22 cellular contexts compared by ENCODE assay signal in the genomic region with DNA sequence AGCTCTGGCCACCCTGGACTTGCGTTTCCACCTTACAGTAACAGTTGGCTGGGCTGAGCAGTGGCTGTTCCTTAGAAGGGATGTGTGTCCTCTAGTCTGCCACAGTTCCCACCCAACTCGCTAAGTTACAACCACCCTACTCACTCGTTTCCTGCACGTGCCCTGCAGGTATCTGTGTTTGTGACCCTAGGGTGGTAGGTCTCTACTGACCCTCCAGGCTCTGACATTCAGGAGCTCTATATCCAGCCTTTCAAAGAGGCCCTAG.
DNase-seq lines count a peak whose midpoint lies in the region; ATAC-seq, FAIRE-seq and TF ChIP-seq lines count a peak whose summit lies in the region.
"Had no signal": no experiment of that assay in that cellular context is flagged by ENCODE, and none has a peak within 500 bp of the region (broad histone marks: within the 10 kb centered on the region; RNA-seq: fewer than 3 reads in every experiment).

No MANE protein-coding gene starts in this region.

- H3K9me3 Mint-ChIP-seq in CD4-positive, CD25-positive, alpha-beta regulatory T cell, result peaks cover 0 to 3% (median 0%) of the 10 kb centered on the region in 7 donors
- peaks cover 5% of the 10 kb centered on the region for H3K9me3 Mint-ChIP-seq in activated naive CD8-positive, alpha-beta T cell treated with anti-CD3 and anti-CD28 coated beads for 36 hours
- no peaks in the 10 kb centered on the region for H3K9me3 Mint-ChIP-seq in natural killer cell treated with Interleukin-12 subunit alpha and Interleukin-12 subunit beta and Interleukin-15 and Interleukin-18, amount 100 ng/mL, for 72 hours

- no peaks in the 10 kb centered on the region for H3K9me3 ChIP-seq in CD4-positive, CD25-positive, alpha-beta regulatory T cell (ENCODE audit: control insufficient read depth in 2 of 2, low read length in 2 of 2)
- H3K9me3 ChIP-seq in DOHH2 (ENCODE audit: control insufficient read depth, insufficient read depth, low read length), result no peaks in the 10 kb centered on the region
- H3K9me3 ChIP-seq: mucosa of descending colon, ovary had no signal

- peaks cover 42% of the 10 kb centered on the region for H3K36me3 Mint-ChIP-seq in CD4-positive, CD25-positive, alpha-beta regulatory T cell
- peaks cover 63% of the 10 kb centered on the region for H3K36me3 Mint-ChIP-seq in activated naive CD8-positive, alpha-beta T cell treated with anti-CD3 and anti-CD28 coated beads for 36 hours
- H3K36me3 Mint-ChIP-seq in natural killer cell treated with Interleukin-12 subunit alpha and Interleukin-12 subunit beta and Interleukin-15 and Interleukin-18, amount 100 ng/mL, for 72 hours, result peaks cover 5% of the 10 kb centered on the region

- H3K27ac Mint-ChIP-seq in CD4-positive, CD25-positive, alpha-beta regulatory T cell, result peak overlapping the region; percentile 84 to 100 (median 94)
- peak overlapping the region; percentile 96 for H3K27ac Mint-ChIP-seq in activated naive CD8-positive, alpha-beta T cell treated with anti-CD3 and anti-CD28 coated beads for 36 hours
- peak overlapping the region; percentile 100 for H3K27ac Mint-ChIP-seq in natural killer cell treated with Interleukin-12 subunit alpha and Interleukin-12 subunit beta and Interleukin-15 and Interleukin-18, amount 100 ng/mL, for 72 hours

- no peaks in the 10 kb centered on the region for H3K79me2 ChIP-seq in DOHH2 (ENCODE audit: control insufficient read depth, low read length)

- peak overlapping the region; percentile 29 for H3K4me3 ChIP-seq in CD4-positive, CD25-positive, alpha-beta regulatory T cell (ENCODE audit: low read depth, low read length)
- peak overlapping the region; percentile 6 for H3K4me3 ChIP-seq in DOHH2 (ENCODE audit: low read length)
- H3K4me3 ChIP-seq: mucosa of descending colon, ovary had no signal

- TF ChIP-seq CTCF in DOHH2 (IDR thresholded peaks at IDR 0.05; ENCODE audit: low read depth, low read length, poor library complexity, severe bottlenecking) (no peak), D721Med (IDR thresholded peaks at IDR 0.05; ENCODE audit: insufficient read depth, missing control alignments) (no peak)

- peak overlapping the region; percentile 16 for H3K27ac ChIP-seq in CD4-positive, CD25-positive, alpha-beta regulatory T cell (ENCODE audit: insufficient read depth, low read length, poor library complexity, severe bottlenecking)
- H3K27ac ChIP-seq in DOHH2 (ENCODE audit: low read depth, low read length), result no peak overlapping the region
- H3K27ac ChIP-seq: ovary had no signal

- H4K20me1 ChIP-seq in DOHH2 (ENCODE audit: control insufficient read depth, insufficient read depth, low read depth, low read length), result no peaks in the 10 kb centered on the region

- no peaks in the 10 kb centered on the region for H3K27me3 Mint-ChIP-seq in CD4-positive, CD25-positive, alpha-beta regulatory T cell
- no peaks in the 10 kb centered on the region for H3K27me3 Mint-ChIP-seq in activated naive CD8-positive, alpha-beta T cell treated with anti-CD3 and anti-CD28 coated beads for 36 hours
- H3K27me3 Mint-ChIP-seq in natural killer cell treated with Interleukin-12 subunit alpha and Interleukin-12 subunit beta and Interleukin-15 and Interleukin-18, amount 100 ng/mL, for 72 hours, result no peaks in the 10 kb centered on the region

- H3K36me3 ChIP-seq in CD4-positive, CD25-positive, alpha-beta regulatory T cell (ENCODE audit: control insufficient read depth, insufficient read depth, low read length), result peaks cover 19% of the 10 kb centered on the region
- no peaks in the 10 kb centered on the region for H3K36me3 ChIP-seq in DOHH2 (ENCODE audit: control insufficient read depth, low read length)
- H3K36me3 ChIP-seq: ovary had no signal

- no peak for ATAC-seq in CD4-positive, CD25-positive, alpha-beta regulatory T cell (ENCODE audit: low read depth in 2 of 2)
- ATAC-seq in natural killer cell treated with Interleukin-12 subunit alpha and Interleukin-12 subunit beta and Interleukin-15 and Interleukin-18, amount 100 ng/mL, for 72 hours, result no peak
- ATAC-seq: left colon had no signal

- H3K9me2 ChIP-seq in DOHH2 (replicated peaks; ENCODE audit: control insufficient read depth, low read length), result no peaks in the 10 kb centered on the region

- H3F3A ChIP-seq in DOHH2 (ENCODE audit: control insufficient read depth, insufficient read depth), result no peaks in the 10 kb centered on the region

- H3K4me2 ChIP-seq in DOHH2 (ENCODE audit: low read length), result peak overlapping the region; percentile 24

- peak overlapping the region; percentile 44 to 90 (median 62) for H3K4me3 Mint-ChIP-seq in CD4-positive, CD25-positive, alpha-beta regulatory T cell
- H3K4me3 Mint-ChIP-seq in activated naive CD8-positive, alpha-beta T cell treated with anti-CD3 and anti-CD28 coated beads for 36 hours, result no peak overlapping the region
- peak overlapping the region; percentile 89 for H3K4me3 Mint-ChIP-seq in natural killer cell treated with Interleukin-12 subunit alpha and Interleukin-12 subunit beta and Interleukin-15 and Interleukin-18, amount 100 ng/mL, for 72 hours

- DNase-seq in CD4-positive, CD25-positive, alpha-beta regulatory T cell, result peak in 1 of 3 donors; percentile 38
- DNase-seq in activated naive CD8-positive, alpha-beta T cell treated with anti-CD3 and anti-CD28 coated beads for 36 hours, result no peak
- DNase-seq in natural killer cell treated with Interleukin-12 subunit alpha and Interleukin-12 subunit beta and Interleukin-15 and Interleukin-18, amount 100 ng/mL, for 72 hours (ENCODE audit: low spot score), result no peak
- DNase-seq in D721Med (ENCODE audit: insufficient read length, low spot score), result no peak
- no peak for DNase-seq in NCI-H1694 treated with DMSO at 0.1 percent for 48 hours (lab: John Stamatoyannopoulos, UW)
- DNase-seq in GM19239 (ENCODE audit: insufficient read length, low spot score), result no peak
- DNase-seq: activated CD4-positive, CD25-positive, alpha-beta regulatory T cell treated with anti-CD3 and anti-CD28 coated beads, Interleukin-2, amount 50 U/mL, for 72 hours; activated T-cell treated with anti-CD3 and anti-CD28 coated beads, Interleukin-2, amount 50 U/mL, for 48 hours; aorta; DMS79 treated with DMSO at 0.1 percent for 48 hours; foreskin fibroblast; H7; KG1; left colon; mucosa of descending colon; NCI-H2107; NCI-H524; ovary; Right ventricle myocardium superior; stimulated activated CD4-positive, alpha-beta T cell treated with anti-CD3 and anti-CD28 coated beads, Interleukin-2, amount 100 ng/mL, for 48 hours; T-helper 9 cell had no signal

- H3K4me1 ChIP-seq in CD4-positive, CD25-positive, alpha-beta regulatory T cell (ENCODE audit: control insufficient read depth, insufficient read depth, low read length, poor library complexity, severe bottlenecking), result peaks cover 72% of the 10 kb centered on the region
- peaks cover 58% of the 10 kb centered on the region for H3K4me1 ChIP-seq in DOHH2 (ENCODE audit: control insufficient read depth, low read length)

- FAIRE-seq in D721Med (lab: Jason Lieb, UNC) (no peak), GM19239 (lab: Jason Lieb, UNC) (no peak)

- H3K4me1 Mint-ChIP-seq in CD4-positive, CD25-positive, alpha-beta regulatory T cell, result peaks cover 36 to 95% (median 80%) of the 10 kb centered on the region in 4 donors
- H3K4me1 Mint-ChIP-seq in activated naive CD8-positive, alpha-beta T cell treated with anti-CD3 and anti-CD28 coated beads for 36 hours, result peaks cover 88% of the 10 kb centered on the region
- peaks cover 89 to 99% of the 10 kb centered on the region in 2 donors for H3K4me1 Mint-ChIP-seq in natural killer cell treated with Interleukin-12 subunit alpha and Interleukin-12 subunit beta and Interleukin-15 and Interleukin-18, amount 100 ng/mL, for 72 hours (ENCODE audit: low read depth in 2 of 2)

- no peaks in the 10 kb centered on the region for H3K27me3 ChIP-seq in CD4-positive, CD25-positive, alpha-beta regulatory T cell (ENCODE audit: control insufficient read depth, insufficient read depth, low read length)
- H3K27me3 ChIP-seq in DOHH2 (ENCODE audit: control insufficient read depth, low read length), result no peaks in the 10 kb centered on the region
- H3K27me3 ChIP-seq: ovary had no signal
